ENCODE assay signal across 1 cellular context in genomic region chr3:120622457-120622856, GRCh38.
TF ChIP-seq lines count a peak whose summit lies in the region.

No MANE protein-coding gene starts in this region.

TF ChIP-seq in HCT116, 20 proteins besides CTCF, POLR2A, EP300 and RAD21 (continued from another document):
- TF ChIP-seq ZBTB33 (IDR thresholded peaks at IDR 0.05; ENCODE audit: extremely low read depth, insufficient replicate concordance, low read length) (no peak), POLR2AphosphoS5 (IDR thresholded peaks at IDR 0.05; ENCODE audit: low read depth, low read length) (no peak), ELF1 (IDR thresholded peaks at IDR 0.05; ENCODE audit: borderline replicate concordance, low read depth) (no peak), ATF3 (IDR thresholded peaks at IDR 0.05) (no peak), YY1 (IDR thresholded peaks at IDR 0.05; ENCODE audit: extremely low read depth, insufficient replicate concordance, low read depth, low read length) (no peak), TCF7L2 (IDR thresholded peaks at IDR 0.05; ENCODE audit: borderline replicate concordance, extremely low read depth, insufficient read depth, insufficient read length) (no peak), SP1 (IDR thresholded peaks at IDR 0.05; ENCODE audit: low read depth) (no peak), ZFX (IDR thresholded peaks at IDR 0.05) (no peak), EZH2 (IDR thresholded peaks at IDR 0.05) (no peak), SIN3A (IDR thresholded peaks at IDR 0.05; ENCODE audit: low read depth) (no peak), ZNF274 (IDR thresholded peaks at IDR 0.05; ENCODE audit: low read depth, low read length) (no peak), CBX3 (IDR thresholded peaks at IDR 0.05; ENCODE audit: low read depth) (no peak)
